Comparison of ENCODE assay signal across 13 cellular contexts in genomic region chr6:42821341-42821668, GRCh38. TPM values are rescaled to one million over a fixed set of nuclear protein-coding genes. Genes with fewer than 3 reads are reported as not detected.
DNase-seq lines count a peak whose midpoint lies in the region; ATAC-seq and TF ChIP-seq lines count a peak whose summit lies in the region.
"Had no signal": no experiment of that assay in that cellular context is flagged by ENCODE, and none has a peak within 500 bp of the region (broad histone marks: within the 10 kb centered on the region; RNA-seq: fewer than 3 reads in every experiment).

No MANE protein-coding gene starts in this region.

- CTCF ChIA-PET in CD4-positive, alpha-beta memory T cell (lab: Charles Lee; ENCODE audit: partially characterized antibody), result no interaction called here

- TF ChIP-seq CTCF in lower lobe of right lung (IDR thresholded peaks at IDR 0.05), result no peak
- no peak for TF ChIP-seq CTCF in mucosa of descending colon (IDR thresholded peaks at IDR 0.05)
- TF ChIP-seq CTCF in lower leg skin (IDR thresholded peaks at IDR 0.05), result no peak

- no peaks in the 10 kb centered on the region for H3K27me3 Mint-ChIP-seq in CD4-positive, alpha-beta memory T cell
- H3K27me3 Mint-ChIP-seq in T-helper 17 cell, result no peaks in the 10 kb centered on the region
- H3K27me3 Mint-ChIP-seq in stimulated activated memory B cell treated with anti-CD40 and anti-IgM and Interleukin-4, amounts not matched to agents 10 μg/mL and 1 μg/mL and 100 μg/mL, for 72 hours, result no peaks in the 10 kb centered on the region

- H3K9me3 ChIP-seq in CD4-positive, alpha-beta memory T cell (ENCODE audit: control insufficient read depth in 1 of 2, low read length in 2 of 2), result no peaks in the 10 kb centered on the region
- H3K9me3 ChIP-seq in T-helper 17 cell (ENCODE audit: control insufficient read depth, low read length, poor library complexity, severe bottlenecking) (no peaks in the 10 kb centered on the region), lower lobe of right lung (no peaks in the 10 kb centered on the region), mucosa of descending colon (no peaks in the 10 kb centered on the region)

- no peaks in the 10 kb centered on the region for H3K27me3 ChIP-seq in CD4-positive, alpha-beta memory T cell (ENCODE audit: insufficient read depth, low read length)
- H3K27me3 ChIP-seq in lower lobe of right lung (ENCODE audit: low read depth), result no peaks in the 10 kb centered on the region

- H3K27ac ChIP-seq in CD4-positive, alpha-beta memory T cell (ENCODE audit: low read depth, low read length), result no peak overlapping the region
- H3K27ac ChIP-seq in lower lobe of right lung, result peak overlapping the region; percentile 46
- H3K27ac ChIP-seq: C4-2B had no signal

- no peak for DNase-seq in CD4-positive, alpha-beta memory T cell
- no peak for DNase-seq in T-helper 17 cell
- no peak for DNase-seq in lower lobe of right lung
- no peak for DNase-seq in stimulated activated CD4-positive, alpha-beta T cell treated with anti-CD3 and anti-CD28 coated beads, Interleukin-4, amount 100 ng/mL, for 1 hour
- no peak for DNase-seq in mucosa of descending colon
- DNase-seq in lower leg skin (ENCODE audit: low spot score in 2 of 2), result no peak
- DNase-seq: activated CD4-positive, alpha-beta T cell treated with anti-CD3 and anti-CD28 coated beads, Interleukin-2, amount 50 U/mL, for 1 hour; NCI-H2171; stimulated activated CD4-positive, alpha-beta T cell treated with anti-CD3 and anti-CD28 coated beads, Interleukin-2, amount 100 ng/mL, for 24 hours; SW 1271 had no signal

- H3K36me3 ChIP-seq in CD4-positive, alpha-beta memory T cell (ENCODE audit: insufficient read depth, low read length), result peaks cover 6% of the 10 kb centered on the region
- peaks cover 42% of the 10 kb centered on the region for H3K36me3 ChIP-seq in lower lobe of right lung
- no peaks in the 10 kb centered on the region for H3K36me3 ChIP-seq in mucosa of descending colon (ENCODE audit: low read depth)

- WGBS in lower leg skin, 2 donors, result 57 to 68% methylated on average over 3 of the region's 3 CpGs

- no peak for TF ChIP-seq POLR2A in lower leg skin (IDR thresholded peaks at IDR 0.05)

- H3K4me1 ChIP-seq in CD4-positive, alpha-beta memory T cell (ENCODE audit: insufficient read depth, low read length), result peaks cover 15% of the 10 kb centered on the region
- peaks cover 14% of the 10 kb centered on the region for H3K4me1 ChIP-seq in lower lobe of right lung
- H3K4me1 ChIP-seq in mucosa of descending colon (ENCODE audit: low read depth), result no peaks in the 10 kb centered on the region

- H3K4me1 Mint-ChIP-seq in CD4-positive, alpha-beta memory T cell, result peaks cover 16 to 30% (median 25%) of the 10 kb centered on the region in 4 donors
- peaks cover 12% of the 10 kb centered on the region for H3K4me1 Mint-ChIP-seq in T-helper 17 cell
- peaks cover 27% of the 10 kb centered on the region for H3K4me1 Mint-ChIP-seq in stimulated activated memory B cell treated with anti-CD40 and anti-IgM and Interleukin-4, amounts not matched to agents 10 μg/mL and 1 μg/mL and 100 μg/mL, for 72 hours

- H3K27ac Mint-ChIP-seq in CD4-positive, alpha-beta memory T cell, result peak overlapping the region in 4 of 7 donors; percentile 5 to 80 (median 54)
- H3K27ac Mint-ChIP-seq in T-helper 17 cell, result peak overlapping the region; percentile 90
- H3K27ac Mint-ChIP-seq in stimulated activated memory B cell treated with anti-CD40 and anti-IgM and Interleukin-4, amounts not matched to agents 10 μg/mL and 1 μg/mL and 100 μg/mL, for 72 hours, result peak overlapping the region; percentile 71

- intact Hi-C loops in CD4-positive, alpha-beta memory T cell (cut with micrococcal nuclease), result loop anchor here (5.0 kb wide), 1 partner anchor 34 kb away; no protein-coding TSS in a partner anchor
- intact Hi-C loops in lower lobe of right lung (cut with DNase I) (no loop called here), mucosa of descending colon (cut with DNase I, micrococcal nuclease) (no loop called here), lower leg skin (cut with DNase I; ENCODE audit: low total_unique reads) (no loop called here)

- no peaks in the 10 kb centered on the region for H3K9me3 Mint-ChIP-seq in CD4-positive, alpha-beta memory T cell
- no peaks in the 10 kb centered on the region for H3K9me3 Mint-ChIP-seq in stimulated activated memory B cell treated with anti-CD40 and anti-IgM and Interleukin-4, amounts not matched to agents 10 μg/mL and 1 μg/mL and 100 μg/mL, for 72 hours

- peaks cover 6 to 29% of the 10 kb centered on the region in 2 donors for H3K36me3 Mint-ChIP-seq in CD4-positive, alpha-beta memory T cell
- no peaks in the 10 kb centered on the region for H3K36me3 Mint-ChIP-seq in T-helper 17 cell (ENCODE audit: low read depth)
- H3K36me3 Mint-ChIP-seq in stimulated activated memory B cell treated with anti-CD40 and anti-IgM and Interleukin-4, amounts not matched to agents 10 μg/mL and 1 μg/mL and 100 μg/mL, for 72 hours, result peaks cover 10% of the 10 kb centered on the region

- no peak overlapping the region for H3K4me3 ChIP-seq in CD4-positive, alpha-beta memory T cell (ENCODE audit: low read length in 2 of 2)
- H3K4me3 ChIP-seq in lower lobe of right lung (no peak overlapping the region), mucosa of descending colon (no peak overlapping the region), lower leg skin (ENCODE audit: low read depth, poor library complexity, severe bottlenecking) (no peak overlapping the region)

- no peak for ATAC-seq in T-helper 17 cell
- no peak for ATAC-seq in lower lobe of right lung
- no peak for ATAC-seq in stimulated activated memory B cell treated with anti-CD40 and anti-IgM and Interleukin-4, amounts not matched to agents 10 μg/mL and 1 μg/mL and 100 μg/mL, for 72 hours
- no peak for ATAC-seq in HG03175 (IDR thresholded peaks at IDR 0.05; ENCODE audit: unreplicated experiment)
- ATAC-seq in mucosa of descending colon, result no peak

- H3K4me3 Mint-ChIP-seq in CD4-positive, alpha-beta memory T cell, result no peak overlapping the region
- no peak overlapping the region for H3K4me3 Mint-ChIP-seq in T-helper 17 cell
- no peak overlapping the region for H3K4me3 Mint-ChIP-seq in stimulated activated memory B cell treated with anti-CD40 and anti-IgM and Interleukin-4, amounts not matched to agents 10 μg/mL and 1 μg/mL and 100 μg/mL, for 72 hours

- POLR2A ChIA-PET in CD4-positive, alpha-beta memory T cell (lab: Charles Lee; ENCODE audit: partially characterized antibody), result no interaction called here

RNA-seq across cellular contexts. Expression of gene BICRAL, which starts 39.5 kb away (rescaled TPM):
- 10 to 100 TPM; 36.4 to 38.5 TPM for total RNA-seq in CD4-positive, alpha-beta memory T cell
- 1 to 10 TPM; 2.4 to 6.1 TPM for polyA plus RNA-seq in CD4-positive, alpha-beta memory T cell
- total RNA-seq in T-helper 17 cell (10 to 100 TPM; 31.9 to 34.1 TPM), lower lobe of right lung (20.7 TPM), mucosa of descending colon (10 to 100 TPM; 18.3 to 26.2 (median 23.4) TPM), lower leg skin (10 to 100 TPM; 19.4 to 23.4 (median 20.5) TPM)

RNA-seq across cellular contexts. Expression of gene RPL7L1, which starts 58.1 kb away (rescaled TPM):
- 10 to 100 TPM; 89.2 to 89.8 TPM for total RNA-seq in CD4-positive, alpha-beta memory T cell
- 10 to 100 TPM; 39.6 to 82.2 TPM for polyA plus RNA-seq in CD4-positive, alpha-beta memory T cell
- 10 to 100 TPM; 61.7 to 73.9 TPM for total RNA-seq in T-helper 17 cell
- total RNA-seq in lower lobe of right lung, result 64.5 TPM
- total RNA-seq in mucosa of descending colon, result 10 to 100 TPM; 47.4 to 61.4 (median 53.7) TPM
- total RNA-seq in lower leg skin, result 10 to 100 TPM; 73.4 to 95.9 (median 80.9) TPM
